ENCODE assay signal across 8 cellular contexts in the genomic region with DNA sequence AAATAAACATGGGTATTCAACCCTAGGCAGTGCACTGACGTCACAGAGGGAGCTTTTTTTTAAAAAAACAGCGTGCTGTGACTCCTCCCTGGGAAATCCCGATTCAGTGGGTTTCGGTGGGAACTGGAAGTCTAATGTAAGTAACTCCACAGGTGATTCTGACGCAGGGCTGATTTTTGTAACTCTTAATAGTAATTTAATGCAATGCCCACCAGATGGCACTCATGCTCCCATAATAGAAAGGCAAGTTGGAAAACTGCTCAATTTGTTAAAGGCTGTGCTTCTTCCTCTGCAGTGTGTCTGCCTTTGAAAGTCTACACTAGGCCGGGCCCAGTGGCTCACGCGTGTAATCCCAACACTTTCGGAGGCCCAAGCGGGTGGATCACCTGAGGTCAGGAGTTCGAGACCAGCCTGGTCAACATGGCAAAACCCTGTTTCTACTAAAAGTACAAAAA. TPM values are rescaled to one million over a fixed set of nuclear protein-coding genes. Genes with fewer than 3 reads are reported as not detected.
DNase-seq lines count a peak whose midpoint lies in the region; ATAC-seq and TF ChIP-seq lines count a peak whose summit lies in the region.

No MANE protein-coding gene starts in this region.

- H4K20me1 ChIP-seq in IMR-90 (ENCODE audit: insufficient read depth, low read length), result no peaks in the 10 kb centered on the region

- no peak overlapping the region for H4K5ac ChIP-seq in IMR-90 (ENCODE audit: low read depth, low read length)

- no peak overlapping the region for H3K4me2 ChIP-seq in IMR-90 (ENCODE audit: low read depth, low read length)

- H3K9ac ChIP-seq in IMR-90 (ENCODE audit: low read depth, low read length), result no peak overlapping the region

- H3K9me3 ChIP-seq in IMR-90 (ENCODE audit: control insufficient read depth, insufficient read depth, low read length) (peaks cover under 1% of the 10 kb centered on the region; the same call in 1 of the 2 replicates), Panc1 (ENCODE audit: control insufficient read depth, insufficient read depth, low read depth, low read length) (peaks cover 2% of the 10 kb centered on the region; the same call in 1 of the 2 replicates), upper lobe of left lung (peaks cover 0 to under 1% (median 0%) of the 10 kb centered on the region in 4 donors)

- H3K27ac ChIP-seq in IMR-90 (ENCODE audit: insufficient read depth, low read length) (no peak overlapping the region), Panc1 (ENCODE audit: low read length) (peak overlapping the region; percentile 72), upper lobe of left lung (peak overlapping the region in 1 of 4 donors; percentile 35)

- intact Hi-C loops in IMR-90 (cut with micrococcal nuclease) (loop anchor here (1.0 to 2.0 kb wide), 3 partner anchors 429 to 771 kb away; no protein-coding TSS in a partner anchor), Panc1 (cut with micrococcal nuclease; ENCODE audit: unreplicated experiment) (loop anchor here (5.0 to 10.0 kb wide), 3 partner anchors 429 to 777 kb away; no protein-coding TSS in a partner anchor)
- intact Hi-C loops in activated T-helper 1 cell treated with anti-CD3 and anti-CD28 coated beads, Interleukin-12 subunit alpha, Interleukin-12 subunit beta, Interleukin-2, Interleukin-4 antibody, amounts not matched to agents 30 ng/mL and 10 ng/mL and 1 ng/mL, durations not matched to agents 14 hours and 24 hours and 36 hours (cut with micrococcal nuclease), result loop anchor here (1.0 to 5.0 kb wide), 5 partner anchors 15 to 602 kb away; no protein-coding TSS in a partner anchor

- H3K23ac ChIP-seq in IMR-90 (ENCODE audit: low read depth, low read length), result no peak overlapping the region

- 0 out of 2 replicates have a peak overlapping the region, but pooled peaks have one; percentile 33 for H3K4ac ChIP-seq in IMR-90 (ENCODE audit: low read depth, low read length)

- TF ChIP-seq EP300 in upper lobe of left lung (IDR thresholded peaks at IDR 0.05), result no peak

- no peaks in the 10 kb centered on the region for H3K79me1 ChIP-seq in IMR-90 (ENCODE audit: low read depth in 1 of 2, low read length in 2 of 2)

- H3K18ac ChIP-seq in IMR-90 (ENCODE audit: low read depth, low read length), result no peak overlapping the region

- in situ Hi-C loops in IMR-90 (cut with MboI; ENCODE audit: low sequenced_read_pairs), result loop anchor here (5.0 to 25.0 kb wide), 3 partner anchors 599 to 1409 kb away; partner anchors contain the start of gene HACD1
- in situ Hi-C loops in Panc1 (cut with HindIII; ENCODE audit: low pct_unique_long_range_greater_than_20kb, low sequenced_read_pairs), result no loop called here

- no peak overlapping the region for H3K56ac ChIP-seq in IMR-90 (ENCODE audit: extremely low read depth, insufficient read depth, low read length)

- ATAC-seq in GM21390 (IDR thresholded peaks at IDR 0.05; ENCODE audit: unreplicated experiment) (peak; percentile 89), IMR-90 (ENCODE audit: low read depth) (peak; percentile 83), Panc1 (peak; percentile 87), upper lobe of left lung (ENCODE audit: low FRiP score in 2 of 2) (peak; percentile 87 to 93)

- TF ChIP-seq RAD21 in IMR-90 (IDR thresholded peaks at IDR 0.05; ENCODE audit: low read length), result peak; percentile 78

- peaks cover 1% of the 10 kb centered on the region for H3K36me3 Mint-ChIP-seq in activated T-helper 1 cell treated with anti-CD3 and anti-CD28 coated beads, Interleukin-12 subunit alpha, Interleukin-12 subunit beta, Interleukin-2, Interleukin-4 antibody, amounts not matched to agents 30 ng/mL and 10 ng/mL and 1 ng/mL, durations not matched to agents 14 hours and 24 hours and 36 hours (ENCODE audit: low read depth)

- CTCF ChIA-PET in IMR-90 (lab: Yijun Ruan, JAX), result interaction anchor here (0.6 to 1.8 kb wide), 3 partner anchors 29 to 429 kb away, joined by 3 to 7 read pairs (median 4); no protein-coding TSS in a partner anchor
- CTCF ChIA-PET in Panc1 (lab: Charles Lee), result interaction anchor here (0.6 kb wide), 1 partner anchor 542 kb away, joined by 4 read pairs; no protein-coding TSS in a partner anchor

- H3K14ac ChIP-seq in IMR-90 (replicated peaks; ENCODE audit: low read depth, low read length), result no peak overlapping the region

- BruUV-seq in IMR-90 (replicated peaks; lab: Mats Ljungman, UMichigan) (no TSS peak), Panc1 (replicated peaks; lab: Mats Ljungman, UMichigan) (no TSS peak)

- peaks cover 2% of the 10 kb centered on the region; the same call in 1 of the 2 replicates for H3K4me1 ChIP-seq in IMR-90 (ENCODE audit: control insufficient read depth, insufficient read depth, low read length)
- peaks cover 15% of the 10 kb centered on the region for H3K4me1 ChIP-seq in Panc1 (ENCODE audit: control insufficient read depth, insufficient read depth, low read length)
- H3K4me1 ChIP-seq in upper lobe of left lung, result peaks cover 0 to 16% (median 9%) of the 10 kb centered on the region in 4 donors

- no peak overlapping the region for H2BK120ac ChIP-seq in IMR-90 (ENCODE audit: low read depth, low read length)

- peak; percentile 70 for TF ChIP-seq CTCF in IMR-90 (conservative IDR thresholded peaks at IDR 0.05; ENCODE audit: low read depth, low read length)
- peak; percentile 66 for TF ChIP-seq CTCF in Panc1 (IDR thresholded peaks at IDR 0.05)
- peak; percentile 53 for TF ChIP-seq CTCF in fibroblast of the aortic adventitia (IDR thresholded peaks at IDR 0.05; ENCODE audit: insufficient read depth, low read length)
- peak; percentile 35 to 74 (median 44) for TF ChIP-seq CTCF in upper lobe of left lung (IDR thresholded peaks at IDR 0.05)

- peaks cover 7% of the 10 kb centered on the region; the same call in 1 of the 2 replicates for H3K9me1 ChIP-seq in IMR-90 (ENCODE audit: insufficient read depth, low read length)

- no peaks in the 10 kb centered on the region for H3K36me3 ChIP-seq in IMR-90 (ENCODE audit: control insufficient read depth, insufficient read depth, low read length)
- H3K36me3 ChIP-seq in Panc1 (ENCODE audit: control insufficient read depth, insufficient read depth, low read length), result no peaks in the 10 kb centered on the region
- H3K36me3 ChIP-seq in upper lobe of left lung, result no peaks in the 10 kb centered on the region

- H3K27me3 ChIP-seq in IMR-90 (ENCODE audit: control insufficient read depth, insufficient read depth, low read length), result no peaks in the 10 kb centered on the region
- no peaks in the 10 kb centered on the region for H3K27me3 ChIP-seq in Panc1 (ENCODE audit: control insufficient read depth, insufficient read depth, low read length)
- no peaks in the 10 kb centered on the region for H3K27me3 ChIP-seq in upper lobe of left lung

- no peak overlapping the region for H2AK9ac ChIP-seq in IMR-90 (replicated peaks; ENCODE audit: low read depth, low read length, poor library complexity)

- DNase-seq in DMS153 (lab: John Stamatoyannopoulos, UW), result peak; percentile 36
- DNase-seq in IMR-90, result peak; percentile 83
- peak; percentile 55 for DNase-seq in Panc1 (ENCODE audit: low read depth, low spot score)
- DNase-seq in activated T-helper 1 cell treated with anti-CD3 and anti-CD28 coated beads, Interleukin-12 subunit alpha, Interleukin-12 subunit beta, Interleukin-2, Interleukin-4 antibody, amounts not matched to agents 30 ng/mL and 10 ng/mL and 1 ng/mL, durations not matched to agents 14 hours and 24 hours and 36 hours (ENCODE audit: low spot score), result peak; percentile 48
- peak; percentile 91 for DNase-seq in fibroblast of the aortic adventitia (ENCODE audit: low read depth)
- DNase-seq in non-pigmented ciliary epithelial cell (ENCODE audit: low read depth), result peak; percentile 61
- peak in 1 of 2 donors; percentile 48 for DNase-seq in upper lobe of left lung

- H3K9me3 Mint-ChIP-seq in activated T-helper 1 cell treated with anti-CD3 and anti-CD28 coated beads, Interleukin-12 subunit alpha, Interleukin-12 subunit beta, Interleukin-2, Interleukin-4 antibody, amounts not matched to agents 30 ng/mL and 10 ng/mL and 1 ng/mL, durations not matched to agents 14 hours and 24 hours and 36 hours, result peaks cover 4% of the 10 kb centered on the region

- no peak for TF ChIP-seq POLR2A in IMR-90 (IDR thresholded peaks at IDR 0.05; ENCODE audit: low read depth, low read length)
- no peak for TF ChIP-seq POLR2A in upper lobe of left lung (IDR thresholded peaks at IDR 0.05)

- H2AK5ac ChIP-seq in IMR-90 (ENCODE audit: low read depth, low read length), result no peak overlapping the region

- H2BK20ac ChIP-seq in IMR-90 (ENCODE audit: low read depth, low read length), result peak overlapping the region; percentile 50; the same call in 1 of the 2 replicates

- H3K27ac Mint-ChIP-seq in activated T-helper 1 cell treated with anti-CD3 and anti-CD28 coated beads, Interleukin-12 subunit alpha, Interleukin-12 subunit beta, Interleukin-2, Interleukin-4 antibody, amounts not matched to agents 30 ng/mL and 10 ng/mL and 1 ng/mL, durations not matched to agents 14 hours and 24 hours and 36 hours, result no peak overlapping the region

- no peak overlapping the region for H3K4me3 ChIP-seq in IMR-90 (ENCODE audit: insufficient read depth, low read depth, low read length)
- H3K4me3 ChIP-seq in Panc1 (ENCODE audit: low read depth in 2 of 2, low read length in 2 of 2), result peak overlapping the region; percentile 1 to 23; a peak in 3 of 4 replicates
- peak overlapping the region; percentile 25 for H3K4me3 ChIP-seq in fibroblast of the aortic adventitia (ENCODE audit: low read depth, low read length)
- peak overlapping the region in 1 of 4 donors; percentile 11 for H3K4me3 ChIP-seq in upper lobe of left lung

- H4K8ac ChIP-seq in IMR-90 (ENCODE audit: low read depth in 2 of 2, low read length in 2 of 2), result no peak overlapping the region

- H2AFZ ChIP-seq in IMR-90 (replicated peaks; ENCODE audit: low read length, poor library complexity), result no peak overlapping the region

- no peak overlapping the region for H2BK5ac ChIP-seq in IMR-90 (ENCODE audit: low read depth, low read length, poor library complexity, severe bottlenecking)

- H3K27me3 Mint-ChIP-seq in activated T-helper 1 cell treated with anti-CD3 and anti-CD28 coated beads, Interleukin-12 subunit alpha, Interleukin-12 subunit beta, Interleukin-2, Interleukin-4 antibody, amounts not matched to agents 30 ng/mL and 10 ng/mL and 1 ng/mL, durations not matched to agents 14 hours and 24 hours and 36 hours (ENCODE audit: insufficient read depth), result peaks cover 6% of the 10 kb centered on the region

- H3K4me3 Mint-ChIP-seq in activated T-helper 1 cell treated with anti-CD3 and anti-CD28 coated beads, Interleukin-12 subunit alpha, Interleukin-12 subunit beta, Interleukin-2, Interleukin-4 antibody, amounts not matched to agents 30 ng/mL and 10 ng/mL and 1 ng/mL, durations not matched to agents 14 hours and 24 hours and 36 hours, result no peak overlapping the region

- WGBS in IMR-90 (ENCODE audit: extremely low coverage in 2 of 2, insufficient read length in 1 of 2), 2 experiments, result 0% methylated on average over 1 of the region's 11 CpGs; no CpG with 5 or more reads in 1 of the 2 experiments
- WGBS in upper lobe of left lung, 2 donors, result 9 to 10% methylated on average over 11 of the region's 11 CpGs

- H4K91ac ChIP-seq in IMR-90 (ENCODE audit: insufficient read depth, low read depth, low read length), result no peak overlapping the region

- dilution Hi-C loops in IMR-90 (cut with HindIII; ENCODE audit: low sequenced_read_pairs, unreplicated experiment), result no loop called here

- H3K4me1 Mint-ChIP-seq in activated T-helper 1 cell treated with anti-CD3 and anti-CD28 coated beads, Interleukin-12 subunit alpha, Interleukin-12 subunit beta, Interleukin-2, Interleukin-4 antibody, amounts not matched to agents 30 ng/mL and 10 ng/mL and 1 ng/mL, durations not matched to agents 14 hours and 24 hours and 36 hours (ENCODE audit: low read depth), result peaks cover 7% of the 10 kb centered on the region

- H2BK15ac ChIP-seq in IMR-90 (ENCODE audit: low read depth, low read length), result no peak overlapping the region

- POLR2A ChIA-PET in IMR-90 (lab: Charles Lee; ENCODE audit: unreplicated experiment) (interaction anchor here (0.6 kb wide), 1 partner anchor 789 kb away, joined by 13 read pairs; no protein-coding TSS in a partner anchor), Panc1 (lab: Charles Lee) (no interaction called here)

RNA-seq across cellular contexts. Expression of gene RSU1, which starts 10.9 kb away (rescaled TPM):
- total RNA-seq in IMR-90 (2012; rRNA removed) (104 and 134 TPM in 2 replicates), Panc1 (2021; ENCODE audit: unreplicated experiment) (55.6 TPM), fibroblast of the aortic adventitia (ENCODE audit: low replicate concordance) (32.5 and 155 TPM in 2 replicates), upper lobe of left lung (10 to 100 TPM; 36.7 to 81.4 (median 48.0) TPM)
- 148 TPM in 2 replicates for polyA plus RNA-seq in IMR-90 (2012; rRNA removed)
- polyA plus RNA-seq in IMR-90 (2012; cell fraction: cytosol; rRNA removed), result 56.7 and 105 TPM in 2 replicates
- polyA plus RNA-seq in IMR-90 (2012; cell fraction: nucleus; rRNA removed; ENCODE audit: low replicate concordance), result 16.1 and 66.8 TPM in 2 replicates
- 69.7 TPM for polyA plus RNA-seq in Panc1 (2012; ENCODE audit: insufficient read length)
- total RNA-seq in activated T-helper 1 cell treated with anti-CD3 and anti-CD28 coated beads, Interleukin-12 subunit alpha, Interleukin-12 subunit beta, Interleukin-2, Interleukin-4 antibody, amounts not matched to agents 30 ng/mL and 10 ng/mL and 1 ng/mL, durations not matched to agents 14 hours and 24 hours and 36 hours, result 46.9 and 47.5 TPM in 2 replicates
